Comparison of ENCODE assay signal across 20 cellular contexts in the genomic region with DNA sequence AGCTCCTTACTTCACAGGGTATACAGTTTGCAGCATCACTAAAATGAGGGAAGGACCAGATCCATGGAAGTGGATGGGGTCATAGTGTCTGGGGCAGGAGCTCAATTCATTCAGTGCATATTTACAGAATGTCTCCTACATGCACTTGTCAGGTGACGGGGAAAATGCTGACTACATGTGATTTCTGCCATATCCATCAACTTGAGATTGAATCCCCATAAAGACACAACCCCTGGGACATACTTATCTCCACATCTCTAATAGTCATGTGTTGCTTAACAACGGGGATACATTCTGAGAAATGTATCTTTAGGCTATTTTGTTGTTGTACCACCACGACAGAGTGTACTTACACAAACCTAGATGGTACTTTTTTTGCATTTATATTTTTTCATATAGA.
"Had no signal": no experiment of that assay in that cellular context is flagged by ENCODE, and none has a peak within 500 bp of the region (broad histone marks: within the 10 kb centered on the region; RNA-seq: fewer than 3 reads in every experiment).

No MANE protein-coding gene starts in this region.

- H3K27ac ChIP-seq: VCaP had no signal

- H3K27ac Mint-ChIP-seq: activated CD8-positive, alpha-beta T cell treated with anti-CD3 and anti-CD28 coated beads for 36 hours; activated naive CD8-positive, alpha-beta T cell treated with anti-CD3 and anti-CD28 coated beads for 36 hours; activated T-helper 1 cell treated with anti-CD3 and anti-CD28 coated beads, Interleukin-12 subunit alpha, Interleukin-12 subunit beta, Interleukin-2, Interleukin-4 antibody, amounts not matched to agents 30 ng/mL and 10 ng/mL and 1 ng/mL, durations not matched to agents 14 hours and 24 hours and 36 hours had no signal

- ATAC-seq: activated CD8-positive, alpha-beta T cell treated with anti-CD3 and anti-CD28 coated beads for 36 hours had no signal

- H3K4me3 Mint-ChIP-seq: activated CD8-positive, alpha-beta T cell treated with anti-CD3 and anti-CD28 coated beads for 36 hours; activated naive CD8-positive, alpha-beta T cell treated with anti-CD3 and anti-CD28 coated beads for 36 hours; activated T-helper 1 cell treated with anti-CD3 and anti-CD28 coated beads, Interleukin-12 subunit alpha, Interleukin-12 subunit beta, Interleukin-2, Interleukin-4 antibody, amounts not matched to agents 30 ng/mL and 10 ng/mL and 1 ng/mL, durations not matched to agents 14 hours and 24 hours and 36 hours had no signal

- DNase-seq: activated CD4-positive, CD25-positive, alpha-beta regulatory T cell; activated CD8-positive, alpha-beta memory T cell treated with anti-CD3 and anti-CD28 coated beads, Interleukin-2, amount 50 U/mL, for 4 hours; activated CD8-positive, alpha-beta T cell treated with anti-CD3 and anti-CD28 coated beads for 36 hours; activated effector memory CD4-positive, alpha-beta T cell treated with anti-CD3 and anti-CD28 coated beads, Interleukin-2, amount 50 U/mL, for 16 hours; activated naive CD4-positive, alpha-beta T cell treated with Interleukin-2 at 50 U/mL for 16 hours; activated naive CD8-positive, alpha-beta T cell treated with anti-CD3 and anti-CD28 coated beads for 36 hours; anterior cingulate cortex; caudate nucleus; NCI-H1092; NCI-H1417; NCI-H2029; NCI-H2107; NCI-H2171 treated with DMSO at 0.1 percent for 48 hours; NCI-H526; NCI-H82; SIG-M5; T-helper 2 cell; T1000 had no signal

- H3K27me3 Mint-ChIP-seq: activated CD8-positive, alpha-beta T cell treated with anti-CD3 and anti-CD28 coated beads for 36 hours; activated naive CD8-positive, alpha-beta T cell treated with anti-CD3 and anti-CD28 coated beads for 36 hours had no signal

- H3K9me3 Mint-ChIP-seq: activated CD8-positive, alpha-beta T cell treated with anti-CD3 and anti-CD28 coated beads for 36 hours; activated naive CD8-positive, alpha-beta T cell treated with anti-CD3 and anti-CD28 coated beads for 36 hours; activated T-helper 1 cell treated with anti-CD3 and anti-CD28 coated beads, Interleukin-12 subunit alpha, Interleukin-12 subunit beta, Interleukin-2, Interleukin-4 antibody, amounts not matched to agents 30 ng/mL and 10 ng/mL and 1 ng/mL, durations not matched to agents 14 hours and 24 hours and 36 hours had no signal
